In genomic region chr14:22185191-22185590, GRCh38 we compare ENCODE assay signal across 14 cellular contexts.
DNase-seq lines count a peak whose midpoint lies in the region; ATAC-seq, FAIRE-seq and TF ChIP-seq lines count a peak whose summit lies in the region.
"Had no signal": no experiment of that assay in that cellular context is flagged by ENCODE, and none has a peak within 500 bp of the region (broad histone marks: within the 10 kb centered on the region; RNA-seq: fewer than 3 reads in every experiment).

No MANE protein-coding gene starts in this region.

- no peaks in the 10 kb centered on the region for H3K36me3 Mint-ChIP-seq in Calu3 (ENCODE audit: insufficient read depth, unreplicated experiment)
- H3K36me3 Mint-ChIP-seq in naive thymus-derived CD8-positive, alpha-beta T cell: no peaks in the 10 kb centered on the region

- no peaks in the 10 kb centered on the region for H3K27me3 ChIP-seq in bronchial epithelial cell (ENCODE audit: control insufficient read depth, insufficient read depth, low read length)
- no peaks in the 10 kb centered on the region for H3K27me3 ChIP-seq in kidney epithelial cell (ENCODE audit: control insufficient read depth, insufficient read depth, low read length)
- H3K27me3 ChIP-seq: gastrocnemius medialis, sigmoid colon, transverse colon had no signal

- CTCF ChIA-PET in Calu3 (lab: Charles Lee): interaction anchor here (0.7 to 1.6 kb wide), 7 partner anchors 16 to 135 kb away, joined by 3 to 9 read pairs (median 3); no protein-coding TSS in a partner anchor

- peak overlapping the region; percentile 31 for H3K27ac Mint-ChIP-seq in Calu3 (ENCODE audit: unreplicated experiment)
- no peak overlapping the region for H3K27ac Mint-ChIP-seq in naive thymus-derived CD8-positive, alpha-beta T cell

- FAIRE-seq in bronchial epithelial cell (lab: Jason Lieb, UNC): no peak

- DNase-seq in Calu3 (no peak), NAMALWA (ENCODE audit: low spot score) (peak; percentile 44), bronchial epithelial cell (ENCODE audit: low read depth) (peak; percentile 60), kidney epithelial cell (ENCODE audit: low read depth) (no peak), NCI-H82 treated with DMSO at 0.1 percent for 48 hours (lab: John Stamatoyannopoulos, UW; ENCODE audit: unreplicated experiment) (no peak)
- no peak for DNase-seq in naive thymus-derived CD8-positive, alpha-beta T cell
- DNase-seq: activated gamma-delta T cell treated with Interleukin-2 at 50 U/mL for 16 hours; dorsolateral prefrontal cortex; gastrocnemius medialis; sigmoid colon; stimulated activated CD4-positive, alpha-beta T cell treated with anti-CD3 and anti-CD28 coated beads, Interleukin-4, amount 100 ng/mL, for 4 hours; transverse colon had no signal

- POLR2A ChIA-PET in naive thymus-derived CD8-positive, alpha-beta T cell (lab: Charles Lee): no interaction called here

- intact Hi-C loops in Calu3 (cut with micrococcal nuclease; ENCODE audit: unreplicated experiment): no loop called here

- H3K4me3 Mint-ChIP-seq in Calu3 (ENCODE audit: low read depth, unreplicated experiment): no peak overlapping the region
- H3K4me3 Mint-ChIP-seq in naive thymus-derived CD8-positive, alpha-beta T cell: no peak overlapping the region

- peaks cover 31% of the 10 kb centered on the region for H3K4me1 Mint-ChIP-seq in Calu3 (ENCODE audit: low read depth, unreplicated experiment)
- peaks cover 0 to 4% (median under 1%) of the 10 kb centered on the region in 4 donors for H3K4me1 Mint-ChIP-seq in naive thymus-derived CD8-positive, alpha-beta T cell

- H3K27me3 Mint-ChIP-seq in Calu3 (ENCODE audit: unreplicated experiment): no peaks in the 10 kb centered on the region
- H3K27me3 Mint-ChIP-seq in naive thymus-derived CD8-positive, alpha-beta T cell: peaks cover 0 to 6% (median 0%) of the 10 kb centered on the region in 5 donors

- ATAC-seq in naive thymus-derived CD8-positive, alpha-beta T cell: no peak
- ATAC-seq in HG03175 (IDR thresholded peaks at IDR 0.05; ENCODE audit: unreplicated experiment): no peak
- ATAC-seq in HG03039 (IDR thresholded peaks at IDR 0.05; ENCODE audit: unreplicated experiment): no peak
- ATAC-seq: gastrocnemius medialis had no signal

- BruUV-seq in Calu3 (replicated peaks; lab: Mats Ljungman, UMichigan): no TSS peak

- H3K9me3 Mint-ChIP-seq in Calu3 (ENCODE audit: low read depth, unreplicated experiment): no peaks in the 10 kb centered on the region
- H3K9me3 Mint-ChIP-seq in naive thymus-derived CD8-positive, alpha-beta T cell: no peaks in the 10 kb centered on the region

- no peak overlapping the region for H3K4me3 ChIP-seq in bronchial epithelial cell (ENCODE audit: low read depth, low read length)
- H3K4me3 ChIP-seq in kidney epithelial cell (ENCODE audit: low read depth, low read length): no peak overlapping the region
- H3K4me3 ChIP-seq: dorsolateral prefrontal cortex, gastrocnemius medialis, sigmoid colon, transverse colon had no signal

- no peak for TF ChIP-seq CTCF in Calu3 (IDR thresholded peaks at IDR 0.05; ENCODE audit: unreplicated experiment)
- TF ChIP-seq CTCF in bronchial epithelial cell (IDR thresholded peaks at IDR 0.05; ENCODE audit: insufficient read depth, low read length, severe bottlenecking): no peak
- peak; percentile 12 for TF ChIP-seq CTCF in kidney epithelial cell (IDR thresholded peaks at IDR 0.05; ENCODE audit: insufficient read depth, low read length, poor library complexity, severe bottlenecking)

- H3K36me3 ChIP-seq in bronchial epithelial cell (ENCODE audit: control insufficient read depth, insufficient read depth, low read length) (no peaks in the 10 kb centered on the region), kidney epithelial cell (ENCODE audit: control insufficient read depth, insufficient read depth, low read length) (no peaks in the 10 kb centered on the region)
- H3K36me3 ChIP-seq: gastrocnemius medialis, sigmoid colon, transverse colon had no signal

Comparison
In these comparisons a context has a peak if more than half of its experiments do, and no peak if none do; other contexts are left out.
1. DNase-seq: peak in NAMALWA (single experiment) and bronchial epithelial cell (single experiment); none in Calu3 (single experiment), kidney epithelial cell (single experiment), naive thymus-derived CD8-positive, alpha-beta T cell (0 of 10) and NCI-H82 treated with DMSO at 0.1 percent for 48 hours (single experiment).